In the genomic region with DNA sequence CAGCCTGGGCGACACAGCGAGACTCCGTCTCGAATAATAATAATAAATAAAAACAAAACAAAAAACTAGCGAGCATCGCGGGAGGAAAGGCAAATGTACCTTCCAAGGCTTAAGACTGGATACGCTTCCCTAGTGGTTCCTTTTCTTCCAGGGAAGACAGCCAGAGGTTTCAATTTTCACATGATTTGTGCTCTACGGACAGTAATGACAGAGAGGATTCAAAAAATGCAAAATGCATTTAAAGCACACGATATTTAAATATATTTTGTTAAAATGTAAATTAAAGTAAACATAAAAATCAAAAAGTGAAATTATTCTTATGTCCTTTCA, we compare ENCODE assay signal across 1 cellular context.
TF ChIP-seq lines count a peak whose summit lies in the region.

No MANE protein-coding gene starts in this region.

TF ChIP-seq in GM23338, 12 proteins besides CTCF, POLR2A, EP300 and RAD21:
- TF ChIP-seq ZNF462 (CRISPR knock-in tag; IDR thresholded peaks at IDR 0.05) (no peak), POLR2AphosphoS5 (IDR thresholded peaks at IDR 0.05; ENCODE audit: low read depth) (no peak), EZH2phosphoT487 (IDR thresholded peaks at IDR 0.05; ENCODE audit: unreplicated experiment) (no peak), EZH2 (IDR thresholded peaks at IDR 0.05; ENCODE audit: low read depth, unreplicated experiment) (no peak), NANOG (IDR thresholded peaks at IDR 0.05; ENCODE audit: borderline replicate concordance) (no peak), ETS1 (IDR thresholded peaks at IDR 0.05) (no peak), ZNF114 (CRISPR knock-in tag; IDR thresholded peaks at IDR 0.05) (no peak), STAT1 (IDR thresholded peaks at IDR 0.05; ENCODE audit: unreplicated experiment) (no peak), CREB1 (CRISPR knock-in tag; IDR thresholded peaks at IDR 0.05; ENCODE audit: low read depth) (no peak), ZNF331 (CRISPR knock-in tag; IDR thresholded peaks at IDR 0.05; ENCODE audit: low read depth) (no peak)
- TF ChIP-seq, protein P1, sequence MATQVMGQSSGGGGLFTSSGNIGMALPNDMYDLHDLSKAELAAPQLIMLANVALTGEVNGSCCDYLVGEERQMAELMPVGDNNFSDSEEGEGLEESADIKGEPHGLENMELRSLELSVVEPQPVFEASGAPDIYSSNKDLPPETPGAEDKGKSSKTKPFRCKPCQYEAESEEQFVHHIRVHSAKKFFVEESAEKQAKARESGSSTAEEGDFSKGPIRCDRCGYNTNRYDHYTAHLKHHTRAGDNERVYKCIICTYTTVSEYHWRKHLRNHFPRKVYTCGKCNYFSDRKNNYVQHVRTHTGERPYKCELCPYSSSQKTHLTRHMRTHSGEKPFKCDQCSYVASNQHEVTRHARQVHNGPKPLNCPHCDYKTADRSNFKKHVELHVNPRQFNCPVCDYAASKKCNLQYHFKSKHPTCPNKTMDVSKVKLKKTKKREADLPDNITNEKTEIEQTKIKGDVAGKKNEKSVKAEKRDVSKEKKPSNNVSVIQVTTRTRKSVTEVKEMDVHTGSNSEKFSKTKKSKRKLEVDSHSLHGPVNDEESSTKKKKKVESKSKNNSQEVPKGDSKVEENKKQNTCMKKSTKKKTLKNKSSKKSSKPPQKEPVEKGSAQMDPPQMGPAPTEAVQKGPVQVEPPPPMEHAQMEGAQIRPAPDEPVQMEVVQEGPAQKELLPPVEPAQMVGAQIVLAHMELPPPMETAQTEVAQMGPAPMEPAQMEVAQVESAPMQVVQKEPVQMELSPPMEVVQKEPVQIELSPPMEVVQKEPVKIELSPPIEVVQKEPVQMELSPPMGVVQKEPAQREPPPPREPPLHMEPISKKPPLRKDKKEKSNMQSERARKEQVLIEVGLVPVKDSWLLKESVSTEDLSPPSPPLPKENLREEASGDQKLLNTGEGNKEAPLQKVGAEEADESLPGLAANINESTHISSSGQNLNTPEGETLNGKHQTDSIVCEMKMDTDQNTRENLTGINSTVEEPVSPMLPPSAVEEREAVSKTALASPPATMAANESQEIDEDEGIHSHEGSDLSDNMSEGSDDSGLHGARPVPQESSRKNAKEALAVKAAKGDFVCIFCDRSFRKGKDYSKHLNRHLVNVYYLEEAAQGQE (IDR thresholded peaks at IDR 0.05; ENCODE audit: unreplicated experiment), result no peak
TF ChIP-seq in GM23338: peak in this region for 0.
